ENCODE assay signal across 26 cellular contexts in the genomic region with DNA sequence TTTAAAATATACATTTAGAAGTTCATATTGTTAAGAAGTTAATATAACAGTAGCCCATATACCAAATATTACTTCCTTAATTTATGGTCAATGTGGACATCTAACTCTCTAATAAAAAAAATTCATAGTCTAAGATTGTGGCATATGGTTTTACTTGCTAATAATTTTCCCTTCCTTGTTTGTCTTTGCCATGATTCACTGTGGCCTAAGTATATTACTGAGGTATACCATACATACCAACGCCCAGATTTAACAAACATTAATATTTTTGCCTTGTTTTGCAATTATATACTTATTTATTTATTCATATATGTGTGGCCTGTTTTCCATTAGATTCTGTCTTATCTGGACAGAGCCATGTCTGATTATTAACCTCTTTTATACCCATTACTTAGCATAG.
"Had no signal": no experiment of that assay in that cellular context is flagged by ENCODE, and none has a peak within 500 bp of the region (broad histone marks: within the 10 kb centered on the region; RNA-seq: fewer than 3 reads in every experiment).

No MANE protein-coding gene starts in this region.

- H3K27ac ChIP-seq: heart right ventricle, hepatocyte, left lung, lower lobe of right lung, pancreas, prostate gland, skin epidermis, thoracic aorta, tibial artery, upper lobe of right lung had no signal

- DNase-seq: heart right ventricle; kidney glomerular epithelial cell; left colon; left lung; lower lobe of right lung; mammary epithelial cell; mesenchymal stem cell; naive thymus-derived CD8-positive, alpha-beta T cell; nucleus accumbens; pancreas; posterior cingulate gyrus; retina; right cardiac atrium; stimulated activated CD4-positive, alpha-beta T cell treated with anti-CD3 and anti-CD28 coated beads, Interleukin-12 subunit alpha, Interleukin-12 subunit beta, amount 100 ng/mL, for 4 hours; stimulated activated CD4-positive, alpha-beta T cell treated with anti-CD3 and anti-CD28 coated beads, Interleukin-15, amount 100 ng/mL, for 24 hours; stimulated activated CD4-positive, alpha-beta T cell treated with anti-CD3 and anti-CD28 coated beads, Interleukin-2, amount 100 ng/mL, for 24 hours; stimulated activated CD4-positive, alpha-beta T cell treated with anti-CD3 and anti-CD28 coated beads, Interleukin-4, amount 100 ng/mL, for 24 hours; stimulated activated naive CD4-positive, alpha-beta T cell; stimulated activated naive CD8-positive, alpha-beta T cell treated with anti-CD3 and anti-CD28 coated beads, Interleukin-15, amount 100 ng/mL, for 72 hours; tibial artery; trophoblast cell; upper lobe of right lung had no signal

- H3K27me3 ChIP-seq: hepatocyte, pancreas, tibial artery had no signal

- H3K4me3 ChIP-seq: heart right ventricle, hepatocyte, left lung, lower lobe of right lung, pancreas, prostate gland, skin epidermis, thoracic aorta, tibial artery, upper lobe of right lung had no signal
